In genomic region chr1:164617607-164618564, GRCh38 we compare ENCODE assay signal across 8 cellular contexts. TPM values are rescaled to one million over a fixed set of nuclear protein-coding genes. Genes with fewer than 3 reads are reported as not detected.
A peak's percentile ranks its signal among the peaks of the same experiment; 100 is the strongest.
DNase-seq lines count a peak whose midpoint lies in the region; ATAC-seq and TF ChIP-seq lines count a peak whose summit lies in the region.

No MANE protein-coding gene starts in this region.

- H3K36me3 ChIP-seq in ascending aorta = no peaks in the 10 kb centered on the region

- H3K4me1 ChIP-seq in ascending aorta = peaks cover 0 to 33% of the 10 kb centered on the region in 2 donors

- no peak for TF ChIP-seq POLR2A in lower leg skin (IDR thresholded peaks at IDR 0.05)

- no peaks in the 10 kb centered on the region for H3K27me3 ChIP-seq in ascending aorta

- DNase-seq in D341Med (ENCODE audit: low spot score) (peak; percentile 62), NCI-H1092 (lab: John Stamatoyannopoulos, UW) (peak; percentile 48), ascending aorta (ENCODE audit: low spot score in 2 of 2) (no peak), medulla oblongata (ENCODE audit: extremely low spot score) (peak; percentile 55), lower leg skin (ENCODE audit: low spot score in 2 of 2) (no peak)
- no peak for DNase-seq in effector CD4-positive, alpha-beta T cell
- DNase-seq in activated CD4-positive, alpha-beta T cell treated with anti-CD3 and anti-CD28 coated beads for 1 hour = no peak

- peak; percentile 34 to 53 (median 36) for TF ChIP-seq CTCF in ascending aorta (IDR thresholded peaks at IDR 0.05)
- TF ChIP-seq CTCF in lower leg skin (IDR thresholded peaks at IDR 0.05) = no peak

- H3K4me3 ChIP-seq in ascending aorta (no peak overlapping the region), lower leg skin (ENCODE audit: low read depth, poor library complexity, severe bottlenecking) (no peak overlapping the region)

- ATAC-seq in HG03196 (IDR thresholded peaks at IDR 0.05; ENCODE audit: unreplicated experiment) = no peak

- no peak overlapping the region for H3K27ac ChIP-seq in ascending aorta

- no peaks in the 10 kb centered on the region for H3K9me3 ChIP-seq in ascending aorta

- WGBS in lower leg skin, 2 donors = 78 to 82% methylated on average over 9 to 10 of the region's 10 CpGs

- intact Hi-C loops in ascending aorta (cut with DNase I) (no loop called here), lower leg skin (cut with DNase I; ENCODE audit: low total_unique reads) (no loop called here)

RNA-seq across cellular contexts. Expression of gene PBX1, which starts 58.9 kb away (rescaled TPM):
- 37.4 TPM for total RNA-seq in ascending aorta
- total RNA-seq in lower leg skin = 10 to 100 TPM; 10.0 to 24.1 (median 15.4) TPM

Comparison
In these comparisons a context has a peak if more than half of its experiments do, and no peak if none do; other contexts are left out.
1. DNase-seq: peak in D341Med (single experiment), NCI-H1092 (single experiment) and medulla oblongata (single experiment); none in ascending aorta (0 of 2), lower leg skin (0 of 2), effector CD4-positive, alpha-beta T cell (single experiment) and activated CD4-positive, alpha-beta T cell treated with anti-CD3 and anti-CD28 coated beads for 1 hour (single experiment).
2. CTCF ChIP-seq: peak in ascending aorta (3 of 3); none in lower leg skin (0 of 3).